Comparison of ENCODE assay signal across 9 cellular contexts in genomic region chr12:118189761-118190181, GRCh38. TPM values are rescaled to one million over a fixed set of nuclear protein-coding genes. Genes with fewer than 3 reads are reported as not detected.
DNase-seq lines count a peak whose midpoint lies in the region; TF ChIP-seq lines count a peak whose summit lies in the region.
"Had no signal": no experiment of that assay in that cellular context is flagged by ENCODE, and none has a peak within 500 bp of the region (broad histone marks: within the 10 kb centered on the region; RNA-seq: fewer than 3 reads in every experiment).

No MANE protein-coding gene starts in this region.

- 33% methylated on average over 13 of the region's 13 CpGs for WGBS in esophagus muscularis mucosa

- no peaks in the 10 kb centered on the region for H3K9me3 Mint-ChIP-seq in activated CD4-positive, alpha-beta memory T cell treated with anti-CD3 and anti-CD28 coated beads for 36 hours

- no peaks in the 10 kb centered on the region for H4K20me1 ChIP-seq in PC-9 (ENCODE audit: insufficient read depth)

- intact Hi-C loops in esophagus muscularis mucosa (cut with DNase I): loop anchor here (2.0 kb wide), 1 partner anchor 183 kb away; the partner anchor contains the start of gene TAOK3
- intact Hi-C loops in PC-9 (cut with micrococcal nuclease; ENCODE audit: unreplicated experiment): no loop called here
- intact Hi-C loops in activated CD4-positive, alpha-beta memory T cell treated with anti-CD3 and anti-CD28 coated beads for 36 hours (cut with micrococcal nuclease): no loop called here

- H3K4me2 ChIP-seq in PC-9: no peak overlapping the region

- H2AFZ ChIP-seq in ACC112 (ENCODE audit: low read length, unreplicated experiment) (peak overlapping the region; percentile 73), PC-9 (no peak overlapping the region)

- POLR2A ChIA-PET in PC-9 (lab: Charles Lee; ENCODE audit: unreplicated experiment): no interaction called here
- POLR2A ChIA-PET in activated CD4-positive, alpha-beta memory T cell treated with anti-CD3 and anti-CD28 coated beads for 36 hours (lab: Charles Lee): no interaction called here

- H3K9me3 ChIP-seq in esophagus muscularis mucosa: no peaks in the 10 kb centered on the region
- no peaks in the 10 kb centered on the region for H3K9me3 ChIP-seq in muscle layer of duodenum (ENCODE audit: control insufficient read depth in 1 of 2, low read length in 2 of 2)
- no peaks in the 10 kb centered on the region for H3K9me3 ChIP-seq in PC-9 (ENCODE audit: insufficient read depth, low read depth)

- H3K36me3 Mint-ChIP-seq in activated CD4-positive, alpha-beta memory T cell treated with anti-CD3 and anti-CD28 coated beads for 36 hours: peaks cover 7% of the 10 kb centered on the region

- H3K79me2 ChIP-seq in ACC112 (ENCODE audit: control insufficient read depth, insufficient read depth, low read length, unreplicated experiment): peaks cover 14% of the 10 kb centered on the region
- no peaks in the 10 kb centered on the region for H3K79me2 ChIP-seq in PC-9 (ENCODE audit: low read depth)

- no peaks in the 10 kb centered on the region; the same call in 1 of the 2 replicates for H3F3A ChIP-seq in PC-9 (ENCODE audit: insufficient read depth, low read depth)

- H3K36me3 ChIP-seq in ACC112 (ENCODE audit: insufficient read depth, low read length) (no peaks in the 10 kb centered on the region), esophagus muscularis mucosa (peaks cover 0 to 11% (median 0%) of the 10 kb centered on the region in 4 donors), muscle layer of duodenum (ENCODE audit: control insufficient read depth in 1 of 2, insufficient read depth in 2 of 2, low read length in 2 of 2) (peaks cover 6 to 8% of the 10 kb centered on the region in 2 donors), PC-9 (ENCODE audit: low read depth) (no peaks in the 10 kb centered on the region; the same call in 1 of the 2 replicates)

- no peaks in the 10 kb centered on the region for H3K27me3 Mint-ChIP-seq in activated CD4-positive, alpha-beta memory T cell treated with anti-CD3 and anti-CD28 coated beads for 36 hours

- TF ChIP-seq EP300 in esophagus muscularis mucosa (IDR thresholded peaks at IDR 0.05): no peak

- no peaks in the 10 kb centered on the region for H3K9me2 ChIP-seq in PC-9 (ENCODE audit: insufficient read depth)

- H3K27me3 ChIP-seq in ACC112 (ENCODE audit: insufficient read depth, low read length): no peaks in the 10 kb centered on the region
- H3K27me3 ChIP-seq in esophagus muscularis mucosa: no peaks in the 10 kb centered on the region
- no peaks in the 10 kb centered on the region for H3K27me3 ChIP-seq in muscle layer of duodenum (ENCODE audit: low read depth, low read length)
- H3K27me3 ChIP-seq in PC-9 (ENCODE audit: insufficient read depth, low read depth): no peaks in the 10 kb centered on the region

- peaks cover 13% of the 10 kb centered on the region for H3K4me1 Mint-ChIP-seq in activated CD4-positive, alpha-beta memory T cell treated with anti-CD3 and anti-CD28 coated beads for 36 hours (ENCODE audit: low read depth)

- TF ChIP-seq CTCF in esophagus muscularis mucosa (IDR thresholded peaks at IDR 0.05) (no peak), PC-9 (conservative IDR thresholded peaks at IDR 0.05) (no peak)

- H3K27ac Mint-ChIP-seq in activated CD4-positive, alpha-beta memory T cell treated with anti-CD3 and anti-CD28 coated beads for 36 hours: no peak overlapping the region

- DNase-seq in NCI-H526 (lab: John Stamatoyannopoulos, UW): peak; percentile 30 to 63
- no peak for DNase-seq in esophagus muscularis mucosa (ENCODE audit: extremely low spot score)
- DNase-seq in HuH-7 (ENCODE audit: low spot score): no peak
- no peak for DNase-seq in NK-92 treated with Interleukin-12 subunit alpha and Interleukin-12 subunit beta, amount 100 ng/mL, for 24 hours (lab: John Stamatoyannopoulos, UW)
- no peak for DNase-seq in PC-9
- DNase-seq in activated CD4-positive, alpha-beta memory T cell treated with anti-CD3 and anti-CD28 coated beads for 36 hours: no peak

- H3K4me1 ChIP-seq in ACC112 (ENCODE audit: control insufficient read depth, insufficient read depth, low read length, unreplicated experiment) (peaks cover 29% of the 10 kb centered on the region), esophagus muscularis mucosa (peaks cover 24 to 55% (median 47%) of the 10 kb centered on the region in 4 donors), muscle layer of duodenum (ENCODE audit: control insufficient read depth in 1 of 2, insufficient read depth in 2 of 2, low read length in 2 of 2) (peaks cover 8 to 26% of the 10 kb centered on the region in 2 donors), PC-9 (replicated peaks; ENCODE audit: insufficient read depth) (no peaks in the 10 kb centered on the region)

- no peak for TF ChIP-seq POLR2A in esophagus muscularis mucosa (IDR thresholded peaks at IDR 0.05; ENCODE audit: low read depth)

- H3K4me3 Mint-ChIP-seq in activated CD4-positive, alpha-beta memory T cell treated with anti-CD3 and anti-CD28 coated beads for 36 hours: no peak overlapping the region

- H3K4me3 ChIP-seq in ACC112 (ENCODE audit: low read depth, low read length) (peak overlapping the region; percentile 71), esophagus muscularis mucosa (peak overlapping the region; percentile 47 to 61 (median 53)), muscle layer of duodenum (ENCODE audit: low read depth in 1 of 2, low read length in 2 of 2) (peak overlapping the region; percentile 45 to 69), PC-9 (no peak overlapping the region)

- CTCF ChIA-PET in PC-9 (lab: Charles Lee): no interaction called here
- CTCF ChIA-PET in activated CD4-positive, alpha-beta memory T cell treated with anti-CD3 and anti-CD28 coated beads for 36 hours (lab: Charles Lee): interaction anchor here (1.2 to 1.9 kb wide), 3 partner anchors 8 to 186 kb away, joined by 4 to 5 read pairs (median 5); partner anchors contain the start of gene SUDS3

- no TSS peak for BruUV-seq in PC-9 (replicated peaks; lab: Mats Ljungman, UMichigan)

- H3K27ac ChIP-seq in ACC112 (ENCODE audit: low read depth, low read length) (peak overlapping the region; percentile 71), esophagus muscularis mucosa (replicated peaks in 1 of 4) (peak overlapping the region; percentile 72 to 86 (median 78)), muscle layer of duodenum (ENCODE audit: low read length) (peak overlapping the region; percentile 67), PC-9 (no peak overlapping the region)
- H3K27ac ChIP-seq: C4-2B had no signal

RNA-seq across cellular contexts. Expression of gene PEBP1, which starts 53.8 kb away (rescaled TPM):
- total RNA-seq in esophagus muscularis mucosa (100 to 1,000 TPM; 233 to 393 (median 327) TPM), PC-9 (2021) (188 and 189 TPM in 2 replicates)
- total RNA-seq in activated CD4-positive, alpha-beta memory T cell treated with anti-CD3 and anti-CD28 coated beads for 36 hours: 100 to 1,000 TPM; 128 to 132 TPM

Comparison
In these comparisons a context has a peak if more than half of its experiments do, and no peak if none do; other contexts are left out.
1. DNase-seq: peak in NCI-H526 (2 of 2); none in esophagus muscularis mucosa (single experiment), HuH-7 (single experiment), NK-92 treated with Interleukin-12 subunit alpha and Interleukin-12 subunit beta, amount 100 ng/mL, for 24 hours (single experiment), PC-9 (0 of 2) and activated CD4-positive, alpha-beta memory T cell treated with anti-CD3 and anti-CD28 coated beads for 36 hours (single experiment).